ENCODE assay signal across 8 cellular contexts in the genomic region with DNA sequence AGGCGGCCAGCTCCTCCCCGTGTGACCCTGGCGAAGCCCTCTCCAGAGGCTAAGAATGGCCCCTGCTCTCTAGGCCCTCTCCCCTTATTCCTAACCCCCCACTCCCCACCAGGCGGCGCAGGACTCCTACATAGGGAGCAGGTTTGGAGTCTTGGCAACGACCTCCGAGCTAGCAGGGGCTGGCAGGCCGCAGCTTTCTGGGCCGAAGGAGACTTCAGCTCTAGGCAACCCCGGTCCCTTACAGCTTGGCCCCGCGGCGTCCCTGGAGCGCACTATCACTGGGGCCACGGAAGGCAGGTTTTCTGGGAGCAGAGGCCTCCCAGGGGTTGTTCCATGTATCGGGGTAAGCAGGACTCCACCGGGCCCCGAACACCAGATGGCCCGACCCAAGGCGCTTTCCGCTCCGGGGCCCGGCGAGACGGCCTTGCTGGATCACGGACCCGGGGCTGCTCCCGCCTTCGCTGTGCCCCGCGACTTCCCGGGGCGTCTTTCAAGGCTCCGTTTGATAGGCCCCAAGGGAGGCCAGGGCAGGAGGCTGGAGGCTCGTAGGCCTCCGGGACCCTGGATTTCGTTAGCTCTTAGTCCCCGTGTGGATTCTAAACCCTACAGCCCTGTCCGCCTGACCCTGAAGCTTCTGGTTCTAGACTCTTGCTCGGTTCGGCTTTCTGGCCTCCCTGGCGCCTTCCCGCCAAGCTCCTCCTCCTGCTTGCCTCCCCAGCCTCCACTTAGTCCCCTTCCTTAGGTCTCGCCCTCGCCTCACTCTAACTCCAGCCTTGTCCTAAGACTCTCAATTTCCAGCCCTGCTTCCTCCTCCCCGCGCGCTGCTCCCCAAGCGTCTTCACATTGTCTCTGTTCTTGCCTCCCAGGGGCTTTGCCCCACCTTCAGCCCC. TPM values are rescaled to one million over a fixed set of nuclear protein-coding genes. Genes with fewer than 3 reads are reported as not detected.
DNase-seq lines count a peak whose midpoint lies in the region; ATAC-seq and TF ChIP-seq lines count a peak whose summit lies in the region.

No MANE protein-coding gene starts in this region.

- no peaks in the 10 kb centered on the region for H3K36me3 ChIP-seq in thoracic aorta

- peaks cover 33% of the 10 kb centered on the region for H3K27me3 ChIP-seq in thoracic aorta (replicated peaks; ENCODE audit: insufficient read depth)

- peak; percentile 59 for ATAC-seq in activated T-helper 17 cell treated with anti-CD3 and anti-CD28 coated beads, Interleukin-2, amount 50 U/mL, for 72 hours (replicated peaks)
- ATAC-seq in thoracic aorta (ENCODE audit: insufficient number of reproducible peaks, low FRiP score, low read depth): no peak
- no peak for ATAC-seq in GM18867 (IDR thresholded peaks at IDR 0.05; ENCODE audit: unreplicated experiment)
- ATAC-seq in HG03135 (IDR thresholded peaks at IDR 0.05; ENCODE audit: unreplicated experiment): no peak

- no peak overlapping the region for H3K27ac ChIP-seq in thoracic aorta

- H3K9me3 Mint-ChIP-seq in activated T-helper 17 cell treated with anti-CD3 and anti-CD28 coated beads, Interleukin-2, amount 50 U/mL, for 72 hours: no peaks in the 10 kb centered on the region

- H3K4me1 Mint-ChIP-seq in activated T-helper 17 cell treated with anti-CD3 and anti-CD28 coated beads, Interleukin-2, amount 50 U/mL, for 72 hours: peaks cover 27% of the 10 kb centered on the region

- H3K27me3 Mint-ChIP-seq in activated T-helper 17 cell treated with anti-CD3 and anti-CD28 coated beads, Interleukin-2, amount 50 U/mL, for 72 hours: peaks cover 79% of the 10 kb centered on the region

- TF ChIP-seq CTCF in thoracic aorta (IDR thresholded peaks at IDR 0.05): peak; percentile 29

- no peak overlapping the region for H3K27ac Mint-ChIP-seq in activated T-helper 17 cell treated with anti-CD3 and anti-CD28 coated beads, Interleukin-2, amount 50 U/mL, for 72 hours

- H3K4me3 Mint-ChIP-seq in activated T-helper 17 cell treated with anti-CD3 and anti-CD28 coated beads, Interleukin-2, amount 50 U/mL, for 72 hours: peak overlapping the region; percentile 50

- peaks cover 4% of the 10 kb centered on the region for H3K9me3 ChIP-seq in iPS-18c (ENCODE audit: control insufficient read depth, insufficient read depth, low read length)
- H3K9me3 ChIP-seq in thoracic aorta: no peaks in the 10 kb centered on the region

- H3K36me3 Mint-ChIP-seq in activated T-helper 17 cell treated with anti-CD3 and anti-CD28 coated beads, Interleukin-2, amount 50 U/mL, for 72 hours (ENCODE audit: low read depth): peaks cover 10% of the 10 kb centered on the region

- peak; percentile 76 for DNase-seq in ELR (ENCODE audit: low read depth)
- peak; percentile 87 for DNase-seq in NCI-H1436 (lab: John Stamatoyannopoulos, UW)
- no peak for DNase-seq in thoracic aorta (ENCODE audit: low spot score)
- DNase-seq in Kasumi-1 (lab: John Stamatoyannopoulos, UW): no peak

- H3K4me3 ChIP-seq in iPS-18c (ENCODE audit: insufficient read depth, low read depth, low read length): peak overlapping the region; percentile 36; the same call in 1 of the 2 replicates
- H3K4me3 ChIP-seq in thoracic aorta: no peak overlapping the region

- H3K4me1 ChIP-seq in thoracic aorta (ENCODE audit: control insufficient read depth in 1 of 2, low read depth in 2 of 2): peaks cover 0 to 25% of the 10 kb centered on the region in 2 donors

RNA-seq across cellular contexts. Expression of a gene that starts 1.9 kb away (rescaled TPM):
- total RNA-seq in activated T-helper 17 cell treated with anti-CD3 and anti-CD28 coated beads, Interleukin-2, amount 50 U/mL, for 72 hours: under 1 TPM in 1 of 2 donors, not detected in 1; 0.11 TPM
- not detected for total RNA-seq in thoracic aorta

RNA-seq across cellular contexts. Expression of a gene that starts 22.1 kb away (rescaled TPM):
- 10 to 100 TPM in 1 of 2 donors, 1 to 10 TPM in 1; 9.9 to 10.4 TPM for total RNA-seq in activated T-helper 17 cell treated with anti-CD3 and anti-CD28 coated beads, Interleukin-2, amount 50 U/mL, for 72 hours
- total RNA-seq in thoracic aorta: 1 to 10 TPM; 8.0 to 8.1 TPM

Comparison
In these comparisons a context has a peak if more than half of its experiments do, and no peak if none do; other contexts are left out.
1. DNase-seq: peak in ELR (single experiment) and NCI-H1436 (single experiment); none in thoracic aorta (single experiment) and Kasumi-1 (0 of 2).